Comparison of ENCODE assay signal across 12 cellular contexts in the genomic region with DNA sequence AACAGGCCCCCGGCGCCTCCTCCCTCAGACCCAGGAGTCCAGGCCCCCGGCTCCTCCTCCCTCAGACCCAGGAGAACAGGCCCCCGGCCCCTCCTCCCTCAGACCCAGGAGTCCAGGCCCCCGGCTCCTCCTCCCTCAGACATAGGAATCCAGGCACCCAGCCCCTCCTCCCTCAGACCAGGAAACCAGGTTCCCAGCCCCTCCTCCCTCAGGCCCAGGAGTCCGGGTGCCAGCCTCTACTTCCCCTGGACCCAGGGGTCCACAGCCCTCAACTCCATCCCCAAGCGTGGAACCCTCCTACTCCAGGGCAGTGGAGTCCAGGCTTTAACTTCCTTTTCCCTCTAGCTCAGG. TPM values are rescaled to one million over a fixed set of nuclear protein-coding genes. Genes with fewer than 3 reads are reported as not detected.
DNase-seq lines count a peak whose midpoint lies in the region; ATAC-seq and TF ChIP-seq lines count a peak whose summit lies in the region.
"Had no signal": no experiment of that assay in that cellular context is flagged by ENCODE, and none has a peak within 500 bp of the region (broad histone marks: within the 10 kb centered on the region; RNA-seq: fewer than 3 reads in every experiment).

No MANE protein-coding gene starts in this region.

- POLR2A ChIA-PET in activated CD8-positive, alpha-beta T cell treated with anti-CD3 and anti-CD28 coated beads, Interleukin-2, amount 10 ng/mL, durations not matched to agents 7 days and 5 days (lab: Charles Lee): no interaction called here

- no peak overlapping the region for H3K4me3 Mint-ChIP-seq in activated T-cell treated with anti-CD3 and anti-CD28 coated beads, Interleukin-2, amount 50 U/mL, for 24 hours
- H3K4me3 Mint-ChIP-seq in activated CD8-positive, alpha-beta T cell treated with anti-CD3 and anti-CD28 coated beads, Interleukin-2, amount 10 ng/mL, durations not matched to agents 7 days and 5 days: no peak overlapping the region

- H3K9me3 ChIP-seq in lung (ENCODE audit: control insufficient read depth in 2 of 2, insufficient read depth in 1 of 2, low read length in 1 of 2): no peaks in the 10 kb centered on the region
- no peaks in the 10 kb centered on the region for H3K9me3 ChIP-seq in upper lobe of left lung
- H3K9me3 ChIP-seq: adrenal gland had no signal

- TF ChIP-seq POLR2A in upper lobe of left lung (IDR thresholded peaks at IDR 0.05): no peak

- H3K27ac Mint-ChIP-seq in activated T-cell treated with anti-CD3 and anti-CD28 coated beads, Interleukin-2, amount 50 U/mL, for 24 hours: peak overlapping the region; percentile 22
- no peak overlapping the region for H3K27ac Mint-ChIP-seq in activated CD8-positive, alpha-beta T cell treated with anti-CD3 and anti-CD28 coated beads, Interleukin-2, amount 10 ng/mL, durations not matched to agents 7 days and 5 days

- no peaks in the 10 kb centered on the region for H3K27me3 Mint-ChIP-seq in activated T-cell treated with anti-CD3 and anti-CD28 coated beads, Interleukin-2, amount 50 U/mL, for 24 hours
- H3K27me3 Mint-ChIP-seq in activated CD8-positive, alpha-beta T cell treated with anti-CD3 and anti-CD28 coated beads, Interleukin-2, amount 10 ng/mL, durations not matched to agents 7 days and 5 days (ENCODE audit: low read depth): no peaks in the 10 kb centered on the region

- H3K4me1 Mint-ChIP-seq in activated T-cell treated with anti-CD3 and anti-CD28 coated beads, Interleukin-2, amount 50 U/mL, for 24 hours (ENCODE audit: low read depth): peaks cover 6% of the 10 kb centered on the region
- H3K4me1 Mint-ChIP-seq in activated CD8-positive, alpha-beta T cell treated with anti-CD3 and anti-CD28 coated beads, Interleukin-2, amount 10 ng/mL, durations not matched to agents 7 days and 5 days (ENCODE audit: low read depth): peaks cover 11% of the 10 kb centered on the region

- DNase-seq in activated T-cell treated with anti-CD3 and anti-CD28 coated beads, Interleukin-2, amount 50 U/mL, for 24 hours: no peak
- no peak for DNase-seq in activated T-cell treated with anti-CD3 and anti-CD28 coated beads for 4 hours
- peak; percentile 42 for DNase-seq in ecto neural progenitor cell (ENCODE audit: low spot score)
- no peak for DNase-seq in lung (ENCODE audit: low spot score)
- DNase-seq in upper lobe of left lung: peak in 1 of 2 donors; percentile 55
- no peak for DNase-seq in activated CD8-positive, alpha-beta T cell treated with anti-CD3 and anti-CD28 coated beads, Interleukin-2, amount 10 ng/mL, durations not matched to agents 7 days and 5 days
- no peak for DNase-seq in EL
- DNase-seq in brain microvascular endothelial cell: no peak
- DNase-seq: adrenal gland, midbrain, T1000 had no signal

- no peak for ATAC-seq in lung (ENCODE audit: insufficient read depth, low FRiP score)
- no peak for ATAC-seq in upper lobe of left lung (ENCODE audit: low FRiP score in 2 of 2)
- no peak for ATAC-seq in activated CD8-positive, alpha-beta T cell treated with anti-CD3 and anti-CD28 coated beads, Interleukin-2, amount 10 ng/mL, durations not matched to agents 7 days and 5 days

- in situ Hi-C loops in brain microvascular endothelial cell (cut with HindIII; ENCODE audit: low pct_ligation_motif_present, low sequenced_read_pairs): no loop called here

- H3K27ac ChIP-seq in lung (ENCODE audit: low read depth in 1 of 2, low read length in 1 of 2): peak overlapping the region in 1 of 2 donors; percentile 83
- peak overlapping the region; percentile 16 to 80 (median 65) for H3K27ac ChIP-seq in upper lobe of left lung
- no peak overlapping the region for H3K27ac ChIP-seq in brain microvascular endothelial cell
- H3K27ac ChIP-seq: adrenal gland, HL-60 had no signal

- H3K9me3 Mint-ChIP-seq in activated T-cell treated with anti-CD3 and anti-CD28 coated beads, Interleukin-2, amount 50 U/mL, for 24 hours: no peaks in the 10 kb centered on the region
- H3K9me3 Mint-ChIP-seq in activated CD8-positive, alpha-beta T cell treated with anti-CD3 and anti-CD28 coated beads, Interleukin-2, amount 10 ng/mL, durations not matched to agents 7 days and 5 days (ENCODE audit: insufficient read depth): no peaks in the 10 kb centered on the region

- peak overlapping the region; percentile 50 for H3K4me3 ChIP-seq in lung
- H3K4me3 ChIP-seq in upper lobe of left lung: peak overlapping the region in 3 of 4 donors; percentile 39 to 50 (median 47)
- no peak overlapping the region for H3K4me3 ChIP-seq in brain microvascular endothelial cell (ENCODE audit: low read depth, low read length)
- H3K4me3 ChIP-seq: adrenal gland had no signal

- TF ChIP-seq CTCF in lung (IDR thresholded peaks at IDR 0.05; ENCODE audit: control extremely low read depth, extremely low read depth): no peak
- no peak for TF ChIP-seq CTCF in upper lobe of left lung (IDR thresholded peaks at IDR 0.05)
- no peak for TF ChIP-seq CTCF in brain microvascular endothelial cell (IDR thresholded peaks at IDR 0.05; ENCODE audit: low read depth, low read length, missing control alignments)

- TF ChIP-seq EP300 in upper lobe of left lung (IDR thresholded peaks at IDR 0.05): no peak

- H3K36me3 Mint-ChIP-seq in activated T-cell treated with anti-CD3 and anti-CD28 coated beads, Interleukin-2, amount 50 U/mL, for 24 hours (ENCODE audit: low read depth): peaks cover 20% of the 10 kb centered on the region
- H3K36me3 Mint-ChIP-seq in activated CD8-positive, alpha-beta T cell treated with anti-CD3 and anti-CD28 coated beads, Interleukin-2, amount 10 ng/mL, durations not matched to agents 7 days and 5 days (ENCODE audit: low read depth): peaks cover 2% of the 10 kb centered on the region

- CTCF ChIA-PET in activated CD8-positive, alpha-beta T cell treated with anti-CD3 and anti-CD28 coated beads, Interleukin-2, amount 10 ng/mL, durations not matched to agents 7 days and 5 days (lab: Charles Lee): no interaction called here

- H3K4me1 ChIP-seq in lung (ENCODE audit: control insufficient read depth in 2 of 2, insufficient read depth in 2 of 2, low read length in 2 of 2): no peaks in the 10 kb centered on the region
- H3K4me1 ChIP-seq in upper lobe of left lung: peaks cover 0 to 19% (median 8%) of the 10 kb centered on the region in 4 donors

- no peaks in the 10 kb centered on the region for H3K27me3 ChIP-seq in lung (ENCODE audit: control insufficient read depth, insufficient read depth)
- H3K27me3 ChIP-seq in upper lobe of left lung: no peaks in the 10 kb centered on the region
- no peaks in the 10 kb centered on the region for H3K27me3 ChIP-seq in brain microvascular endothelial cell (replicated peaks)
- H3K27me3 ChIP-seq: adrenal gland had no signal

- no peaks in the 10 kb centered on the region for H3K36me3 ChIP-seq in lung (ENCODE audit: control insufficient read depth in 2 of 2, insufficient read depth in 2 of 2, low read length in 2 of 2)
- peaks cover 0 to 11% (median 2%) of the 10 kb centered on the region in 4 donors for H3K36me3 ChIP-seq in upper lobe of left lung
- H3K36me3 ChIP-seq in brain microvascular endothelial cell (replicated peaks): peaks cover 9% of the 10 kb centered on the region

- 34 to 45% methylated on average over 6 of the region's 7 CpGs for WGBS in lung, 2 donors
- 28% methylated on average over 3 of the region's 7 CpGs; no CpG with 5 or more reads in 1 of the 2 donors for WGBS in upper lobe of left lung, 2 donors

RNA-seq across cellular contexts. Expression of a gene that starts 0.6 kb away (rescaled TPM):
- 10 to 100 TPM; 40.8 to 81.0 TPM for total RNA-seq in lung
- polyA plus RNA-seq in lung: 10 to 100 TPM; 26.1 to 26.9 TPM
- 100 to 1,000 TPM in 1 of 6 donors, 10 to 100 TPM in 5; 35.7 to 116 (median 48.5) TPM for total RNA-seq in upper lobe of left lung
- total RNA-seq in activated CD8-positive, alpha-beta T cell treated with anti-CD3 and anti-CD28 coated beads, Interleukin-2, amount 10 ng/mL, durations not matched to agents 7 days and 5 days: under 1 TPM; 0.55 to 0.76 TPM

RNA-seq across cellular contexts. Expression of a gene that starts 12.9 kb away (rescaled TPM):
- 1 to 10 TPM; 3.8 to 8.5 TPM for total RNA-seq in lung
- 10 to 100 TPM in 1 of 2 donors, 1 to 10 TPM in 1; 7.9 to 17.1 TPM for polyA plus RNA-seq in lung
- total RNA-seq in upper lobe of left lung: 10 to 100 TPM in 3 of 6 donors, 1 to 10 TPM in 3; 8.5 to 16.8 (median 9.4) TPM
- total RNA-seq in activated CD8-positive, alpha-beta T cell treated with anti-CD3 and anti-CD28 coated beads, Interleukin-2, amount 10 ng/mL, durations not matched to agents 7 days and 5 days: 1 to 10 TPM; 6.6 to 7.5 TPM

RNA-seq across cellular contexts. Expression of a gene that starts 17.0 kb away (rescaled TPM):
- total RNA-seq in lung: 10 to 100 TPM; 54.0 to 92.6 TPM
- polyA plus RNA-seq in lung: 100 to 1,000 TPM in 1 of 2 donors, 10 to 100 TPM in 1; 39.0 to 154 TPM
- 100 to 1,000 TPM in 1 of 6 donors, 10 to 100 TPM in 5; 43.7 to 121 (median 75.4) TPM for total RNA-seq in upper lobe of left lung
- 10 to 100 TPM; 56.9 to 58.8 TPM for total RNA-seq in activated CD8-positive, alpha-beta T cell treated with anti-CD3 and anti-CD28 coated beads, Interleukin-2, amount 10 ng/mL, durations not matched to agents 7 days and 5 days

RNA-seq across cellular contexts. Expression of a gene that starts 18.7 kb away (rescaled TPM):
- total RNA-seq in lung (10 to 100 TPM; 44.5 to 65.8 TPM), upper lobe of left lung (10 to 100 TPM; 43.2 to 78.4 (median 49.7) TPM)
- polyA plus RNA-seq in lung: 100 to 1,000 TPM in 1 of 2 donors, 10 to 100 TPM in 1; 38.0 to 102 TPM
- 10 to 100 TPM; 11.2 to 11.9 TPM for total RNA-seq in activated CD8-positive, alpha-beta T cell treated with anti-CD3 and anti-CD28 coated beads, Interleukin-2, amount 10 ng/mL, durations not matched to agents 7 days and 5 days

RNA-seq across cellular contexts. Expression of a gene that starts 28.3 kb away (rescaled TPM):
- total RNA-seq in lung (1,000 to 10,000 TPM; 1,423 to 2,363 TPM), upper lobe of left lung (1,000 to 10,000 TPM in 5 of 6 donors, 100 to 1,000 TPM in 1; 985 to 1,704 (median 1,208) TPM)
- 1,000 to 10,000 TPM; 3,202 to 3,651 TPM for polyA plus RNA-seq in lung
- total RNA-seq in activated CD8-positive, alpha-beta T cell treated with anti-CD3 and anti-CD28 coated beads, Interleukin-2, amount 10 ng/mL, durations not matched to agents 7 days and 5 days: 1,000 to 10,000 TPM; 1,244 to 1,253 TPM

Comparison
In these comparisons a context has a peak if more than half of its experiments do, and no peak if none do; other contexts are left out.
1. RNA of a gene that starts 0.6 kb away (total RNA-seq): 40.8 to 81.0 TPM in lung and 35.7 to 116 TPM in upper lobe of left lung; 0.55 to 0.76 TPM in activated CD8-positive, alpha-beta T cell treated with anti-CD3 and anti-CD28 coated beads, Interleukin-2, amount 10 ng/mL, durations not matched to agents 7 days and 5 days; every median in the first group is over 10 times any median in the second.